ENCODE assay signal across 3 cellular contexts in the genomic region with DNA sequence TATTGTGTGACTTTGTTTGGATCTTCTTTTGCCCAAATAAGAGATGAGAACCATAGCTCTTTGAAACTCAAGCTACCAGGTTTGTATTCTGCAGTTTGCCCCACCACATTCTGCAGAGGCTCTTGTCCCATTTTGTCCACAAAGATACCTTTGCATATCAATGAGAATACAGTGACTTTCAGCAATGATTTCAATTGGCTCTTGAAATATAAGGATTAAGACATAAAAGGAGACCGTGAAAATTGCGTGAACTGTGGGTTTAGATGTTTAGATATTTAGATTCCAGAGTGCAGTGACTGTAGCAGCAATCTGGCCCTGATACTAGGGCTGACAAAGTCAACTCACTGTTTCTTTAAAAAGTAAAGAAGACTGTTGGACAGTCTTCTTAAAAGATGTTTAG.
"Had no signal": no experiment of that assay in that cellular context is flagged by ENCODE, and none has a peak within 500 bp of the region (broad histone marks: within the 10 kb centered on the region; RNA-seq: fewer than 3 reads in every experiment).

No MANE protein-coding gene starts in this region.

- DNase-seq: GDM1, GF-D8 had no signal

- ATAC-seq: GM12878 had no signal

- H3K4me3 ChIP-seq: GM12878 had no signal
